Comparison of ENCODE assay signal across 8 cellular contexts in genomic region chr2:178404380-178404767, GRCh38. TPM values are rescaled to one million over a fixed set of nuclear protein-coding genes. Genes with fewer than 3 reads are reported as not detected.
DNase-seq lines count a peak whose midpoint lies in the region; ATAC-seq, FAIRE-seq and TF ChIP-seq lines count a peak whose summit lies in the region.

No MANE protein-coding gene starts in this region.

- DNase-seq in GM12892 (ENCODE audit: insufficient read length) (peak; percentile 38), SK-MEL-5 (ENCODE audit: low read depth, low spot score) (peak; percentile 28), islet precursor cell (peak; percentile 70), NCI-H1694 treated with DMSO at 0.1 percent for 48 hours (lab: John Stamatoyannopoulos, UW) (no peak)
- DNase-seq in activated effector memory CD4-positive, alpha-beta T cell treated with anti-CD3 and anti-CD28 coated beads, Interleukin-2, amount 50 U/mL, for 16 hours: no peak
- no peak for DNase-seq in stimulated activated CD4-positive, alpha-beta T cell treated with anti-CD3 and anti-CD28 coated beads, Interleukin-4, amount 100 ng/mL, for 1 hour

- TF ChIP-seq POLR2A in GM12892 (IDR thresholded peaks at IDR 0.05; ENCODE audit: low read depth, low read length): no peak

- ATAC-seq in GM19467 (IDR thresholded peaks at IDR 0.05; ENCODE audit: unreplicated experiment) (peak; percentile 100), HG03378 (IDR thresholded peaks at IDR 0.05; ENCODE audit: unreplicated experiment) (peak; percentile 99)

- in situ Hi-C loops in SK-MEL-5 (cut with HindIII; ENCODE audit: low pct_unique_long_range_greater_than_20kb, low sequenced_read_pairs): no loop called here

- FAIRE-seq in GM12892 (lab: Jason Lieb, UNC): peak; percentile 100

RNA-seq across cellular contexts. Expression of gene PRKRA, which starts 46.6 kb away (rescaled TPM):
- polyA plus RNA-seq in GM12892 (2012; ENCODE audit: missing spikeins): 58.2 TPM
- total RNA-seq in SK-MEL-5 (2014; rRNA removed; shearing (Covaris generic)): 32.3 and 39.4 TPM in 2 replicates
- 27.1 and 31.9 TPM in 2 replicates for polyA plus RNA-seq in SK-MEL-5 (2015; cell fraction: cytosol; rRNA removed)
- 65.8 and 71.6 TPM in 2 replicates for polyA plus RNA-seq in SK-MEL-5 (2015; cell fraction: nucleus; rRNA removed)

RNA-seq across cellular contexts. Expression of gene PJVK, which starts 46.8 kb away (rescaled TPM):
- 3.7 TPM for polyA plus RNA-seq in GM12892 (2012; ENCODE audit: missing spikeins)
- total RNA-seq in SK-MEL-5 (2014; rRNA removed; shearing (Covaris generic)): 0.34 and 0.56 TPM in 2 replicates
- 0.05 and 0.26 TPM in 2 replicates for polyA plus RNA-seq in SK-MEL-5 (2015; cell fraction: cytosol; rRNA removed)
- 13.5 and 20.0 TPM in 2 replicates for polyA plus RNA-seq in SK-MEL-5 (2015; cell fraction: nucleus; rRNA removed)

Comparison
In these comparisons a context has a peak if more than half of its experiments do, and no peak if none do; other contexts are left out.
1. DNase-seq: peak in GM12892 (single experiment), SK-MEL-5 (single experiment) and islet precursor cell (single experiment); none in activated effector memory CD4-positive, alpha-beta T cell treated with anti-CD3 and anti-CD28 coated beads, Interleukin-2, amount 50 U/mL, for 16 hours (single experiment), NCI-H1694 treated with DMSO at 0.1 percent for 48 hours (single experiment) and stimulated activated CD4-positive, alpha-beta T cell treated with anti-CD3 and anti-CD28 coated beads, Interleukin-4, amount 100 ng/mL, for 1 hour (single experiment).